In genomic region chr14:59464651-59465569, GRCh38 we compare ENCODE assay signal across 8 cellular contexts. TPM values are rescaled to one million over a fixed set of nuclear protein-coding genes. Genes with fewer than 3 reads are reported as not detected.
DNase-seq lines count a peak whose midpoint lies in the region; ATAC-seq lines count a peak whose summit lies in the region.

Gene GPR135, minus strand, starts transcription at chr14:59465380. Its CDS starts 154 bp downstream, at chr14:59465226.

- peaks cover 11% of the 10 kb centered on the region for H3K27me3 Mint-ChIP-seq in activated T-cell treated with anti-CD3 and anti-CD28 coated beads, Interleukin-2, amount 50 U/mL, for 72 hours (ENCODE audit: low read depth)
- H3K27me3 Mint-ChIP-seq in stimulated activated naive CD8-positive, alpha-beta T cell treated with anti-CD3 and anti-CD28 coated beads, Interleukin-15, Interleukin-2, amounts not matched to agents 100 ng/mL and 50 ng/mL, for 24 hours, result peaks cover 7% of the 10 kb centered on the region

- no peak within 1 kb of the TSS for H3K27ac Mint-ChIP-seq in activated T-cell treated with anti-CD3 and anti-CD28 coated beads, Interleukin-2, amount 50 U/mL, for 72 hours
- peak within 1 kb of the TSS; percentile 88 for H3K27ac Mint-ChIP-seq in stimulated activated naive CD8-positive, alpha-beta T cell treated with anti-CD3 and anti-CD28 coated beads, Interleukin-15, Interleukin-2, amounts not matched to agents 100 ng/mL and 50 ng/mL, for 24 hours

- H3K36me3 Mint-ChIP-seq in activated T-cell treated with anti-CD3 and anti-CD28 coated beads, Interleukin-2, amount 50 U/mL, for 72 hours (ENCODE audit: insufficient read depth in 2 of 2), result peaks cover 0 to 2% of the 10 kb centered on the region in 2 donors
- peaks cover 11% of the 10 kb centered on the region for H3K36me3 Mint-ChIP-seq in stimulated activated naive CD8-positive, alpha-beta T cell treated with anti-CD3 and anti-CD28 coated beads, Interleukin-15, Interleukin-2, amounts not matched to agents 100 ng/mL and 50 ng/mL, for 24 hours (ENCODE audit: low read depth)

- no peaks in the 10 kb centered on the region for H3K9me3 Mint-ChIP-seq in activated T-cell treated with anti-CD3 and anti-CD28 coated beads, Interleukin-2, amount 50 U/mL, for 72 hours
- no peaks in the 10 kb centered on the region for H3K9me3 Mint-ChIP-seq in stimulated activated naive CD8-positive, alpha-beta T cell treated with anti-CD3 and anti-CD28 coated beads, Interleukin-15, Interleukin-2, amounts not matched to agents 100 ng/mL and 50 ng/mL, for 24 hours

- H3K4me1 Mint-ChIP-seq in activated T-cell treated with anti-CD3 and anti-CD28 coated beads, Interleukin-2, amount 50 U/mL, for 72 hours (ENCODE audit: low read depth), result peaks cover 18% of the 10 kb centered on the region
- peaks cover 17% of the 10 kb centered on the region for H3K4me1 Mint-ChIP-seq in stimulated activated naive CD8-positive, alpha-beta T cell treated with anti-CD3 and anti-CD28 coated beads, Interleukin-15, Interleukin-2, amounts not matched to agents 100 ng/mL and 50 ng/mL, for 24 hours (ENCODE audit: low read depth)

- ATAC-seq in GM18498 (IDR thresholded peaks at IDR 0.05; ENCODE audit: unreplicated experiment), result peak; percentile 71
- ATAC-seq in HG02763 (IDR thresholded peaks at IDR 0.05; ENCODE audit: unreplicated experiment), result peak; percentile 76
- ATAC-seq in activated T-cell treated with anti-CD3 and anti-CD28 coated beads, Interleukin-2, amount 50 U/mL, for 72 hours (replicated peaks in 1 of 2), result peak; percentile 77 to 79

- H3K4me3 Mint-ChIP-seq in activated T-cell treated with anti-CD3 and anti-CD28 coated beads, Interleukin-2, amount 50 U/mL, for 72 hours, result peak within 1 kb of the TSS; percentile 90 to 93
- H3K4me3 Mint-ChIP-seq in stimulated activated naive CD8-positive, alpha-beta T cell treated with anti-CD3 and anti-CD28 coated beads, Interleukin-15, Interleukin-2, amounts not matched to agents 100 ng/mL and 50 ng/mL, for 24 hours, result peak within 1 kb of the TSS; percentile 83

- DNase-seq in NCI-H2227 treated with DMSO at 0.1 percent for 48 hours (lab: John Stamatoyannopoulos, UW), result peak; percentile 18
- peak; percentile 61 to 69 for DNase-seq in activated T-cell treated with anti-CD3 and anti-CD28 coated beads, Interleukin-2, amount 50 U/mL, for 72 hours
- peak; percentile 45 for DNase-seq in fibroblast of gingiva (ENCODE audit: low read depth)
- DNase-seq in myocyte (ENCODE audit: low read depth), result peak; percentile 24
- no peak for DNase-seq in HPDE6-E6E7 (ENCODE audit: extremely low spot score)

RNA-seq across cellular contexts. Expression of gene GPR135, which starts in this region (rescaled TPM):
- total RNA-seq in activated T-cell treated with anti-CD3 and anti-CD28 coated beads, Interleukin-2, amount 50 U/mL, for 72 hours, result 1 to 10 TPM in 1 of 2 donors, under 1 TPM in 1; 0.74 to 1.1 TPM
- total RNA-seq in myocyte, result 4.6 and 6.5 TPM in 2 replicates
- 2.1 TPM for polyA plus RNA-seq in myocyte (2012)
